31 cellular contexts compared by ENCODE assay signal in genomic region chr4:46909078-46909477, GRCh38. TPM values are rescaled to one million over a fixed set of nuclear protein-coding genes. Genes with fewer than 3 reads are reported as not detected.
"Had no signal": no experiment of that assay in that cellular context is flagged by ENCODE, and none has a peak within 500 bp of the region (broad histone marks: within the 10 kb centered on the region; RNA-seq: fewer than 3 reads in every experiment).

Gene COX7B2, minus strand, starts transcription at chr4:46909245. Its CDS starts 174,053 bp downstream, at chr4:46735192.

- H3K4me3 ChIP-seq: colonic mucosa, esophagus muscularis mucosa, gastroesophageal sphincter, heart left ventricle, hepatocyte, lower lobe of right lung, prostate gland, right atrium auricular region, thoracic aorta, tibial nerve, upper lobe of left lung had no signal

- ATAC-seq: foreskin keratinocyte; gastroesophageal sphincter; heart left ventricle; left colon; left ventricle myocardium superior; lower lobe of right lung; naive thymus-derived CD8-positive, alpha-beta T cell; sciatic nerve; stimulated activated memory B cell treated with anti-CD40 and anti-IgM and Interleukin-4, amounts not matched to agents 10 μg/mL and 1 μg/mL and 100 μg/mL, for 72 hours; stimulated activated naive CD8-positive, alpha-beta T cell treated with anti-CD3 and anti-CD28 coated beads, Interleukin-15, Interleukin-2, amounts not matched to agents 100 U/mL and 50 U/mL, for 24 hours had no signal

- H3K27me3 ChIP-seq: colonic mucosa, esophagus muscularis mucosa, foreskin keratinocyte, gastroesophageal sphincter, heart left ventricle, hepatocyte, right atrium auricular region, tibial nerve, upper lobe of left lung had no signal

- H3K27ac ChIP-seq: colonic mucosa, esophagus muscularis mucosa, foreskin keratinocyte, gastroesophageal sphincter, heart left ventricle, hepatocyte, lower lobe of right lung, prostate gland, right atrium auricular region, thoracic aorta, tibial nerve, upper lobe of left lung had no signal

- H3K36me3 ChIP-seq: colonic mucosa, esophagus muscularis mucosa, gastroesophageal sphincter, heart left ventricle, lower lobe of right lung, prostate gland, right atrium auricular region, thoracic aorta, tibial nerve, upper lobe of left lung had no signal

- H3K4me1 ChIP-seq: colonic mucosa, esophagus muscularis mucosa, foreskin keratinocyte, gastroesophageal sphincter, heart left ventricle, lower lobe of right lung, prostate gland, right atrium auricular region, tibial nerve, upper lobe of left lung had no signal

- H2AFZ ChIP-seq: hepatocyte had no signal

- H3K9me3 ChIP-seq: colonic mucosa, esophagus muscularis mucosa, gastroesophageal sphincter, heart left ventricle, lower lobe of right lung, prostate gland, right atrium auricular region, thoracic aorta, tibial nerve, upper lobe of left lung had no signal

- H3K79me2 ChIP-seq: hepatocyte had no signal

- DNase-seq: colonic mucosa; effector memory CD4-positive, alpha-beta T cell; foreskin keratinocyte; heart left ventricle; kidney glomerular epithelial cell; left colon; left ventricle myocardium superior; lower lobe of right lung; naive thymus-derived CD8-positive, alpha-beta T cell; nephron progenitor cell; nucleus accumbens; stimulated activated CD4-positive, alpha-beta T cell treated with anti-CD3 and anti-CD28 coated beads, Interleukin-4, amount 100 ng/mL, for 4 hours; stimulated activated naive CD8-positive, alpha-beta T cell treated with anti-CD3 and anti-CD28 coated beads, Interleukin-15, Interleukin-2, amounts not matched to agents 100 U/mL and 50 U/mL, for 24 hours; substantia nigra; upper lobe of left lung had no signal

- H3K4me2 ChIP-seq: hepatocyte had no signal

RNA-seq across cellular contexts. Expression of gene COX7B2, which starts in this region (rescaled TPM):
- total RNA-seq: colonic mucosa; endothelial cell of umbilical vein; epithelial cell of proximal tubule; esophagus muscularis mucosa; fibroblast of lung; foreskin keratinocyte; gastroesophageal sphincter; heart left ventricle; hepatocyte; left colon; left ventricle myocardium superior; lower lobe of right lung; mesenteric fat pad; myocyte; naive thymus-derived CD8-positive, alpha-beta T cell; osteocyte; right atrium auricular region; sciatic nerve; skeletal muscle tissue; thoracic aorta; tibial nerve; upper lobe of left lung had no signal
- polyA plus RNA-seq: endothelial cell of umbilical vein; fibroblast of lung; foreskin keratinocyte; heart left ventricle; hepatocyte; naive thymus-derived CD8-positive, alpha-beta T cell had no signal
